In the genomic region with DNA sequence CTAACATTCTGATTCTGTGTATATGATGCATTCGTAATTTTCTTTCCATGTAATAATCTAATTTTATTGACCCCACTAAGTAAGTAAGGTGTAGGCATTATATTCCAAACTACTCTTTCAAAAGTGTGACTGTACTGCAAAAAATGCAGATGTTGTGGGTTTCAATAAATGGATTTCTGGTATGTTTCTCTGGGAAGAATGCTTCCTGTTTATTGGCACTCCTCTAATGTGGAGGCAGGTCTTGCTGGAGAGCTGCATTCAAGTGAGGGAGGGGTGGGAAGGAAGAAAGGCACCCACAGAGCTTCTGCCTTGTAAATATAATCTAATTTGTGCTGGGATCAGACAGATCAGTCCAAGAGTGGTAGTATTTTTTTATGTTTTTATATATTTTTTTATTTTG, we compare ENCODE assay signal across 25 cellular contexts. TPM values are rescaled to one million over a fixed set of nuclear protein-coding genes. Genes with fewer than 3 reads are reported as not detected.
A peak's percentile ranks its signal among the peaks of the same experiment; 100 is the strongest.
DNase-seq lines count a peak whose midpoint lies in the region; ATAC-seq, FAIRE-seq and TF ChIP-seq lines count a peak whose summit lies in the region.
"Had no signal": no experiment of that assay in that cellular context is flagged by ENCODE, and none has a peak within 500 bp of the region (broad histone marks: within the 10 kb centered on the region; RNA-seq: fewer than 3 reads in every experiment).

No MANE protein-coding gene starts in this region.

- peaks cover 11% of the 10 kb centered on the region for H3K4me1 ChIP-seq in IMR-90 (ENCODE audit: control insufficient read depth, insufficient read depth, low read length)
- peaks cover 8% of the 10 kb centered on the region for H3K4me1 ChIP-seq in astrocyte (ENCODE audit: insufficient read depth, low read length)
- peaks cover 7% of the 10 kb centered on the region for H3K4me1 ChIP-seq in smooth muscle cell (ENCODE audit: low read depth)
- H3K4me1 ChIP-seq: A549, prostate gland, SJCRH30 had no signal

- no CpG with 5 or more reads among the region's 1 CpG for WGBS in IMR-90 (ENCODE audit: extremely low coverage in 2 of 2, insufficient read length in 1 of 2), 2 experiments
- 96% methylated on average over 1 of the region's 1 CpG for WGBS in smooth muscle cell (ENCODE audit: low lambda C conversion rate)

- H3K4me2 ChIP-seq in IMR-90 (ENCODE audit: low read depth, low read length) (no peak overlapping the region), astrocyte (ENCODE audit: low read length) (no peak overlapping the region), smooth muscle cell (no peak overlapping the region)
- H3K4me2 ChIP-seq: A549 had no signal

- H3K23ac ChIP-seq in IMR-90 (ENCODE audit: low read depth, low read length), result no peak overlapping the region

- no peaks in the 10 kb centered on the region for H3K9me3 ChIP-seq in IMR-90 (ENCODE audit: control insufficient read depth, insufficient read depth, low read length)
- H3K9me3 ChIP-seq in astrocyte (ENCODE audit: insufficient read depth, low read depth, low read length), result no peaks in the 10 kb centered on the region
- no peaks in the 10 kb centered on the region for H3K9me3 ChIP-seq in smooth muscle cell (replicated peaks; ENCODE audit: low read depth)
- H3K9me3 ChIP-seq: A549, heart left ventricle, MG63, prostate gland, SJCRH30 had no signal

- dilution Hi-C loops in IMR-90 (cut with HindIII; ENCODE audit: low sequenced_read_pairs, unreplicated experiment), result no loop called here

- FAIRE-seq in astrocyte (lab: Jason Lieb, UNC), result no peak
- FAIRE-seq: A549, GM19239 had no signal

- H3K14ac ChIP-seq in IMR-90 (replicated peaks; ENCODE audit: low read depth, low read length), result no peak overlapping the region

- in situ Hi-C loops in IMR-90 (cut with MboI; ENCODE audit: low sequenced_read_pairs), result no loop called here

- no peak overlapping the region for H3K56ac ChIP-seq in IMR-90 (ENCODE audit: extremely low read depth, insufficient read depth, low read length)

- H3K36me3 Mint-ChIP-seq in astrocyte (ENCODE audit: low read depth, unreplicated experiment) (peaks cover 8% of the 10 kb centered on the region), immature natural killer cell (no peaks in the 10 kb centered on the region)

- no peak overlapping the region for H2AK9ac ChIP-seq in IMR-90 (replicated peaks; ENCODE audit: low read depth, low read length, poor library complexity)

- H3K4me3 ChIP-seq in AG10803 (ENCODE audit: low read length) (no peak overlapping the region), IMR-90 (ENCODE audit: insufficient read depth, low read depth, low read length) (no peak overlapping the region), astrocyte (ENCODE audit: insufficient read depth, low read depth, low read length) (no peak overlapping the region), smooth muscle cell (no peak overlapping the region)
- H3K4me3 ChIP-seq: A549, heart left ventricle, MG63, prostate gland, SJCRH30, skin epidermis had no signal

- peaks cover 2% of the 10 kb centered on the region for H3K9me3 Mint-ChIP-seq in astrocyte (ENCODE audit: unreplicated experiment)
- H3K9me3 Mint-ChIP-seq in immature natural killer cell, result no peaks in the 10 kb centered on the region
- H3K9me3 Mint-ChIP-seq: T-helper 1 cell treated with Interleukin-12 subunit alpha and Interleukin-12 subunit beta and Interleukin-4 antibody, amounts not matched to agents 30 μg/mL and 1 μg/mL, for 36 hours had no signal

- H3F3A ChIP-seq in smooth muscle cell (ENCODE audit: low read depth), result no peaks in the 10 kb centered on the region

- H4K8ac ChIP-seq in IMR-90 (ENCODE audit: low read depth in 2 of 2, low read length in 2 of 2), result 0 out of 4 replicates have a peak overlapping the region, but pooled peaks of 1 of the 2 experiments have one; percentile 20

- no peak overlapping the region for H2AFZ ChIP-seq in IMR-90 (replicated peaks; ENCODE audit: low read length, poor library complexity)
- no peak overlapping the region for H2AFZ ChIP-seq in astrocyte (ENCODE audit: low read depth, low read length)
- no peak overlapping the region for H2AFZ ChIP-seq in smooth muscle cell (ENCODE audit: low read depth)

- H3K27ac ChIP-seq in IMR-90 (ENCODE audit: insufficient read depth, low read length) (no peak overlapping the region), astrocyte (ENCODE audit: low read depth, low read length) (no peak overlapping the region), smooth muscle cell (ENCODE audit: low read depth) (no peak overlapping the region)
- H3K27ac ChIP-seq: A549, C4-2B, heart left ventricle, prostate gland, SJCRH30, skin epidermis had no signal

- no peaks in the 10 kb centered on the region for H3K36me3 ChIP-seq in IMR-90 (ENCODE audit: control insufficient read depth, insufficient read depth, low read length)
- no peaks in the 10 kb centered on the region for H3K36me3 ChIP-seq in astrocyte (ENCODE audit: insufficient read depth, low read length)
- no peaks in the 10 kb centered on the region for H3K36me3 ChIP-seq in smooth muscle cell (ENCODE audit: low read depth)
- H3K36me3 ChIP-seq: heart left ventricle, MG63, prostate gland had no signal

- no peak for TF ChIP-seq CTCF in AG10803 (conservative IDR thresholded peaks at IDR 0.05; ENCODE audit: low read length)
- no peak for TF ChIP-seq CTCF in IMR-90 (conservative IDR thresholded peaks at IDR 0.05; ENCODE audit: low read depth, low read length)
- no peak for TF ChIP-seq CTCF in astrocyte (IDR thresholded peaks at IDR 0.05; ENCODE audit: insufficient read depth, low read depth, low read length)
- no peak for TF ChIP-seq CTCF in smooth muscle cell (IDR thresholded peaks at IDR 0.05; ENCODE audit: borderline replicate concordance, insufficient read depth, poor library complexity, severe bottlenecking)

- no peaks in the 10 kb centered on the region for H3K27me3 Mint-ChIP-seq in astrocyte (ENCODE audit: low read depth, unreplicated experiment)
- H3K27me3 Mint-ChIP-seq in immature natural killer cell (ENCODE audit: low read depth in 3 of 3), result peaks cover 0 to 1% (median 0%) of the 10 kb centered on the region in 3 donors

- H4K5ac ChIP-seq in IMR-90 (ENCODE audit: low read depth, low read length), result no peak overlapping the region

- no peak overlapping the region for H4K91ac ChIP-seq in IMR-90 (ENCODE audit: insufficient read depth, low read depth, low read length)

- peak overlapping the region; percentile 77 for H2AK5ac ChIP-seq in IMR-90 (ENCODE audit: low read depth, low read length)

- no peaks in the 10 kb centered on the region for H3K27me3 ChIP-seq in IMR-90 (ENCODE audit: control insufficient read depth, insufficient read depth, low read length)
- H3K27me3 ChIP-seq in astrocyte (ENCODE audit: insufficient read depth, low read length), result no peaks in the 10 kb centered on the region
- H3K27me3 ChIP-seq in smooth muscle cell (ENCODE audit: low read depth), result no peaks in the 10 kb centered on the region
- H3K27me3 ChIP-seq: heart left ventricle, MG63, SJCRH30 had no signal

- H3K4ac ChIP-seq in IMR-90 (ENCODE audit: low read depth, low read length), result no peak overlapping the region

- H3K79me2 ChIP-seq in astrocyte (ENCODE audit: insufficient read depth, low read length), result peaks cover 34% of the 10 kb centered on the region
- peaks cover 75% of the 10 kb centered on the region for H3K79me2 ChIP-seq in smooth muscle cell (ENCODE audit: low read depth)

- H3K18ac ChIP-seq in IMR-90 (ENCODE audit: low read depth, low read length), result no peak overlapping the region

- H3K27ac Mint-ChIP-seq in astrocyte (ENCODE audit: unreplicated experiment) (no peak overlapping the region), immature natural killer cell (no peak overlapping the region)
- H3K27ac Mint-ChIP-seq: activated CD8-positive, alpha-beta T cell treated with anti-CD3 and anti-CD28 coated beads, Interleukin-2, amount 10 ng/mL, durations not matched to agents 7 days and 5 days; T-helper 1 cell treated with Interleukin-12 subunit alpha and Interleukin-12 subunit beta and Interleukin-4 antibody, amounts not matched to agents 30 μg/mL and 1 μg/mL, for 36 hours had no signal

- H3K4me3 Mint-ChIP-seq in astrocyte (ENCODE audit: unreplicated experiment) (no peak overlapping the region), immature natural killer cell (no peak overlapping the region)
- H3K4me3 Mint-ChIP-seq: activated CD8-positive, alpha-beta T cell treated with anti-CD3 and anti-CD28 coated beads, Interleukin-2, amount 10 ng/mL, durations not matched to agents 7 days and 5 days; T-helper 1 cell treated with Interleukin-12 subunit alpha and Interleukin-12 subunit beta and Interleukin-4 antibody, amounts not matched to agents 30 μg/mL and 1 μg/mL, for 36 hours had no signal

- H3K4me1 Mint-ChIP-seq in astrocyte (ENCODE audit: low read depth, unreplicated experiment) (peaks cover 32% of the 10 kb centered on the region), immature natural killer cell (no peaks in the 10 kb centered on the region)

- CTCF ChIA-PET in IMR-90 (lab: Yijun Ruan, JAX), result interaction anchor here (0.7 to 1.0 kb wide), 2 partner anchors 150 to 208 kb away, joined by 3 read pairs; no protein-coding TSS in a partner anchor

- H3K79me1 ChIP-seq in IMR-90 (ENCODE audit: low read depth in 1 of 2, low read length in 2 of 2), result peaks cover 25 to 28% of the 10 kb centered on the region in 2 experiments

- peak overlapping the region; percentile 20 for H2BK5ac ChIP-seq in IMR-90 (ENCODE audit: low read depth, low read length, poor library complexity, severe bottlenecking)

- peak; percentile 84 for ATAC-seq in IMR-90 (ENCODE audit: low read depth)
- ATAC-seq: A549; activated CD8-positive, alpha-beta T cell treated with anti-CD3 and anti-CD28 coated beads, Interleukin-2, amount 10 ng/mL, durations not matched to agents 7 days and 5 days; heart left ventricle; left colon had no signal

- no peak for TF ChIP-seq RAD21 in IMR-90 (IDR thresholded peaks at IDR 0.05; ENCODE audit: low read length)

- no TSS peak for BruUV-seq in IMR-90 (replicated peaks; lab: Mats Ljungman, UMichigan)

- H3K9ac ChIP-seq in IMR-90 (ENCODE audit: low read depth, low read length) (no peak overlapping the region), astrocyte (ENCODE audit: low read length) (no peak overlapping the region), smooth muscle cell (ENCODE audit: low read depth) (no peak overlapping the region)

- DNase-seq in AG10803 (ENCODE audit: low read depth), result peak; percentile 75
- DNase-seq in IMR-90, result peak; percentile 66
- peak; percentile 77 for DNase-seq in astrocyte (ENCODE audit: low read depth)
- DNase-seq in kidney tubule cell (ENCODE audit: low spot score), result peak; percentile 18
- no peak for DNase-seq in D341Med (ENCODE audit: low spot score)
- no peak for DNase-seq in immature natural killer cell
- DNase-seq in NCI-H2081 (lab: John Stamatoyannopoulos, UW), result no peak
- DNase-seq in smooth muscle cell (lab: John Stamatoyannopoulos, UW; ENCODE audit: unreplicated experiment), result no peak
- DNase-seq: activated CD4-positive, alpha-beta T cell treated with anti-CD3 and anti-CD28 coated beads for 1 hour; activated CD8-positive, alpha-beta T cell treated with anti-CD3 and anti-CD28 coated beads, Interleukin-2, amount 10 ng/mL, durations not matched to agents 7 days and 5 days; DND-41; heart left ventricle; left colon; MG63; NCI-H1436; NCI-H2107; SJCRH30; stimulated activated CD4-positive, alpha-beta T cell treated with anti-CD3 and anti-CD28 coated beads, Interleukin-1b, Interleukin-23, amount 100 ng/mL, for 48 hours; trophoblast cell had no signal

- 0 out of 2 replicates have a peak overlapping the region, but pooled peaks have one; percentile 14 for H2BK20ac ChIP-seq in IMR-90 (ENCODE audit: low read depth, low read length)

- 0 out of 2 replicates have a peak, but pooled peaks cover 9% of the 10 kb centered on the region for H3K9me1 ChIP-seq in IMR-90 (ENCODE audit: insufficient read depth, low read length)

- intact Hi-C loops in IMR-90 (cut with micrococcal nuclease), result no loop called here

- H4K20me1 ChIP-seq in IMR-90 (ENCODE audit: insufficient read depth, low read length) (0 out of 2 replicates have a peak, but pooled peaks cover 2% of the 10 kb centered on the region), astrocyte (ENCODE audit: insufficient read depth, low read length) (peaks cover 16% of the 10 kb centered on the region), smooth muscle cell (ENCODE audit: low read depth) (peaks cover 8% of the 10 kb centered on the region)

- POLR2A ChIA-PET in IMR-90 (lab: Charles Lee; ENCODE audit: unreplicated experiment), result no interaction called here

- no peak for TF ChIP-seq POLR2A in IMR-90 (IDR thresholded peaks at IDR 0.05; ENCODE audit: low read depth, low read length)

- H2BK15ac ChIP-seq in IMR-90 (ENCODE audit: low read depth, low read length), result no peak overlapping the region

- no peak overlapping the region for H2BK120ac ChIP-seq in IMR-90 (ENCODE audit: low read depth, low read length)

RNA-seq across cellular contexts. Expression of gene ST7, which starts 23.9 kb away (rescaled TPM):
- total RNA-seq in IMR-90 (2012; rRNA removed) (25.3 and 26.0 TPM in 2 replicates), astrocyte (37.9 and 39.3 TPM in 2 replicates), smooth muscle cell (23.2 and 35.5 TPM in 2 replicates)
- polyA plus RNA-seq in IMR-90 (2012; rRNA removed) (17.8 and 18.6 TPM in 2 replicates), immature natural killer cell (10 to 100 TPM; 11.3 to 14.7 (median 14.2) TPM), smooth muscle cell (25.1 and 26.1 TPM in 2 replicates)
- polyA plus RNA-seq in IMR-90 (2012; cell fraction: cytosol; rRNA removed), result 6.4 and 10.2 TPM in 2 replicates
- 9.2 and 54.0 TPM in 2 replicates for polyA plus RNA-seq in IMR-90 (2012; cell fraction: nucleus; rRNA removed; ENCODE audit: low replicate concordance)

Comparison
In these comparisons a context has a peak if more than half of its experiments do, and no peak if none do; other contexts are left out.
1. DNase-seq: peak in AG10803 (single experiment), IMR-90 (single experiment), astrocyte (single experiment) and kidney tubule cell (single experiment); none in D341Med (single experiment), immature natural killer cell (0 of 3), NCI-H2081 (0 of 2) and smooth muscle cell (single experiment).